1 cellular context compared by ENCODE assay signal in the genomic region with DNA sequence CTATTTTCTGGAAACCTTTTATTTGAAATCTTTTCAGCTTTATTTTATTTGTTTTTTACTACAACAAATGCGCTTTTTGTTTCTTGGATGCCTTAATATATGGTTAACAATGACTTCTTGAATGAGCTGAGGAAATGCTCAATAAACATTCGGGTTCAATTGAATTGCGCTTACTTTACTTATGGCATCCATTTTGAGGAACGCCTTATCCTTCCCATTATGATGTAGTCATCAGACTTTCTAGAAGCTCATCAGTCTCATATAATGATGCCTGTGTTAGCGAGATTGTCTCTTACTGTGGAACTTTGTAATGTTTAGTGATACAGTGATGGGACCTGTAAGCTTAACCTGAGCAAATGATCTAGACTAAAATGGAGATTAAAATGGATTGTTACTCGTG.
TF ChIP-seq lines count a peak whose summit lies in the region.

No MANE protein-coding gene starts in this region.

TF ChIP-seq in IMR-90, 13 proteins besides CTCF, POLR2A, EP300 and RAD21 (continued from another document):
- TF ChIP-seq RFX5 (IDR thresholded peaks at IDR 0.05; ENCODE audit: low read depth, low read length), result no peak
- TF ChIP-seq, protein P1, sequence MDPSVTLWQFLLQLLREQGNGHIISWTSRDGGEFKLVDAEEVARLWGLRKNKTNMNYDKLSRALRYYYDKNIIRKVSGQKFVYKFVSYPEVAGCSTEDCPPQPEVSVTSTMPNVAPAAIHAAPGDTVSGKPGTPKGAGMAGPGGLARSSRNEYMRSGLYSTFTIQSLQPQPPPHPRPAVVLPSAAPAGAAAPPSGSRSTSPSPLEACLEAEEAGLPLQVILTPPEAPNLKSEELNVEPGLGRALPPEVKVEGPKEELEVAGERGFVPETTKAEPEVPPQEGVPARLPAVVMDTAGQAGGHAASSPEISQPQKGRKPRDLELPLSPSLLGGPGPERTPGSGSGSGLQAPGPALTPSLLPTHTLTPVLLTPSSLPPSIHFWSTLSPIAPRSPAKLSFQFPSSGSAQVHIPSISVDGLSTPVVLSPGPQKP (IDR thresholded peaks at IDR 0.05; ENCODE audit: borderline replicate concordance, low read depth, low read length), result no peak
